Comparison of ENCODE assay signal across 9 cellular contexts in genomic region chr6:166005846-166006592, GRCh38.
DNase-seq lines count a peak whose midpoint lies in the region; ATAC-seq, FAIRE-seq and TF ChIP-seq lines count a peak whose summit lies in the region.
"Had no signal": no experiment of that assay in that cellular context is flagged by ENCODE, and none has a peak within 500 bp of the region (broad histone marks: within the 10 kb centered on the region; RNA-seq: fewer than 3 reads in every experiment).

No MANE protein-coding gene starts in this region.

- H3K27ac ChIP-seq in colonic mucosa = no peak overlapping the region
- H3K27ac ChIP-seq in aorta (ENCODE audit: low read depth in 1 of 2, low read length in 2 of 2) = no peak overlapping the region
- peak overlapping the region in 1 of 2 donors; percentile 86 for H3K27ac ChIP-seq in small intestine (ENCODE audit: low read depth in 1 of 2, low read length in 1 of 2)

- H3K9me3 ChIP-seq in colonic mucosa (no peaks in the 10 kb centered on the region), aorta (ENCODE audit: control insufficient read depth, low read length) (no peaks in the 10 kb centered on the region), small intestine (ENCODE audit: control insufficient read depth, low read depth) (no peaks in the 10 kb centered on the region)

- no peak for FAIRE-seq in small intestine (lab: Jason Lieb, UNC)
- FAIRE-seq: G401.6 had no signal

- peak overlapping the region; percentile 80 for H3K27ac Mint-ChIP-seq in mesothelial cell of epicardium

- intact Hi-C loops in colonic mucosa (cut with DNase I) (no loop called here), aorta (cut with DNase I) (no loop called here)

- 1 to 2% methylated on average over 29 to 43 of the region's 43 CpGs for WGBS in aorta, 2 donors
- WGBS in small intestine, 3 donors = 1 to 2% (median 1%) methylated on average over 32 to 43 of the region's 43 CpGs

- H3K36me3 ChIP-seq in colonic mucosa (no peaks in the 10 kb centered on the region), aorta (ENCODE audit: control insufficient read depth in 1 of 2, insufficient read depth in 2 of 2, low read length in 1 of 2) (no peaks in the 10 kb centered on the region), small intestine (ENCODE audit: control insufficient read depth in 2 of 2, insufficient read depth in 2 of 2, low read length in 2 of 2) (no peaks in the 10 kb centered on the region)

- peaks cover 48% of the 10 kb centered on the region for H3K4me1 Mint-ChIP-seq in mesothelial cell of epicardium

- peak; percentile 26 for DNase-seq in A172 (ENCODE audit: low spot score)
- peak; percentile 47 for DNase-seq in NCI-H128 (lab: John Stamatoyannopoulos, UW; ENCODE audit: unreplicated experiment)
- peak; percentile 32 for DNase-seq in colonic mucosa
- peak; percentile 47 to 79 for DNase-seq in mesothelial cell of epicardium (ENCODE audit: low spot score in 2 of 2, unreplicated experiment in 2 of 2)
- DNase-seq in aorta = peak in 1 of 2 donors; percentile 79
- no peak for DNase-seq in small intestine
- no peak for DNase-seq in Kasumi-1 (lab: John Stamatoyannopoulos, UW)

- ATAC-seq in aorta (ENCODE audit: low FRiP score) (peak; percentile 85), GM21717 (IDR thresholded peaks at IDR 0.05; ENCODE audit: unreplicated experiment) (no peak)

- H3K27me3 Mint-ChIP-seq in mesothelial cell of epicardium (ENCODE audit: low read depth) = peaks cover 65% of the 10 kb centered on the region

- no peak overlapping the region for H3K4me3 ChIP-seq in colonic mucosa
- H3K4me3 ChIP-seq in aorta (ENCODE audit: low read length in 2 of 2) = peak overlapping the region in 1 of 2 donors; percentile 15
- H3K4me3 ChIP-seq in small intestine (ENCODE audit: low read depth in 1 of 2, low read length in 2 of 2) = no peak overlapping the region

- TF ChIP-seq CTCF in colonic mucosa (IDR thresholded peaks at IDR 0.05) (no peak), mesothelial cell of epicardium (IDR thresholded peaks at IDR 0.05; ENCODE audit: unreplicated experiment) (no peak)

- H3K4me3 Mint-ChIP-seq in mesothelial cell of epicardium = peak overlapping the region; percentile 66

- no peaks in the 10 kb centered on the region for H3K36me3 Mint-ChIP-seq in mesothelial cell of epicardium

- H3K9me3 Mint-ChIP-seq in mesothelial cell of epicardium = peaks cover 7% of the 10 kb centered on the region

- H3K27me3 ChIP-seq in colonic mucosa (peaks cover 36% of the 10 kb centered on the region), aorta (ENCODE audit: control insufficient read depth in 1 of 2, insufficient read depth in 2 of 2, low read length in 1 of 2) (peaks cover 0 to 1% of the 10 kb centered on the region in 2 donors), small intestine (ENCODE audit: control insufficient read depth in 2 of 2, insufficient read depth in 2 of 2, low read length in 2 of 2) (peaks cover 0 to 20% of the 10 kb centered on the region in 2 donors)

- H3K9ac ChIP-seq in colonic mucosa (ENCODE audit: low read depth in 2 of 2, low read length in 2 of 2) = peak overlapping the region in 1 of 2 donors; percentile 35

- H3K4me1 ChIP-seq in colonic mucosa = no peaks in the 10 kb centered on the region
- no peaks in the 10 kb centered on the region for H3K4me1 ChIP-seq in aorta (ENCODE audit: control insufficient read depth in 1 of 2, insufficient read depth in 2 of 2, low read length in 2 of 2)
- no peaks in the 10 kb centered on the region for H3K4me1 ChIP-seq in small intestine (ENCODE audit: control insufficient read depth in 2 of 2, insufficient read depth in 1 of 2, low read depth in 1 of 2, low read length in 1 of 2)

Comparison
In these comparisons a context has a peak if more than half of its experiments do, and no peak if none do; other contexts are left out.
1. DNase-seq: peak in A172 (single experiment), NCI-H128 (single experiment), colonic mucosa (single experiment) and mesothelial cell of epicardium (2 of 2); none in small intestine (single experiment) and Kasumi-1 (0 of 2).